11 cellular contexts compared by ENCODE assay signal in genomic region chr5:74056789-74057164, GRCh38.
A peak's percentile ranks its signal among the peaks of the same experiment; 100 is the strongest.
DNase-seq lines count a peak whose midpoint lies in the region; ATAC-seq, FAIRE-seq and TF ChIP-seq lines count a peak whose summit lies in the region.
"Had no signal": no experiment of that assay in that cellular context is flagged by ENCODE, and none has a peak within 500 bp of the region (broad histone marks: within the 10 kb centered on the region; RNA-seq: fewer than 3 reads in every experiment).

No MANE protein-coding gene starts in this region.

- TF ChIP-seq POLR2A in A549 (IDR thresholded peaks at IDR 0.05; ENCODE audit: low read length) = no peak

- no peak overlapping the region for H3K4me3 Mint-ChIP-seq in HFFc6
- no peak overlapping the region for H3K4me3 Mint-ChIP-seq in astrocyte (ENCODE audit: unreplicated experiment)
- H3K4me3 Mint-ChIP-seq in natural killer cell treated with Interleukin-12 subunit alpha and Interleukin-12 subunit beta and Interleukin-15 and Interleukin-18, amount 100 ng/mL, for 72 hours = no peak overlapping the region
- no peak overlapping the region for H3K4me3 Mint-ChIP-seq in activated CD4-positive, alpha-beta T cell treated with anti-CD3 and anti-CD28 coated beads, Interleukin-2, amount 10 ng/mL, durations not matched to agents 7 days and 5 days
- H3K4me3 Mint-ChIP-seq: activated T-helper 17 cell treated with anti-CD3 and anti-CD28 coated beads, Interleukin-2, amount 50 U/mL, for 72 hours had no signal

- no peaks in the 10 kb centered on the region for H3K36me3 Mint-ChIP-seq in HFFc6 (ENCODE audit: low read depth)
- H3K36me3 Mint-ChIP-seq in astrocyte (ENCODE audit: low read depth, unreplicated experiment) = no peaks in the 10 kb centered on the region
- no peaks in the 10 kb centered on the region for H3K36me3 Mint-ChIP-seq in natural killer cell treated with Interleukin-12 subunit alpha and Interleukin-12 subunit beta and Interleukin-15 and Interleukin-18, amount 100 ng/mL, for 72 hours
- no peaks in the 10 kb centered on the region for H3K36me3 Mint-ChIP-seq in activated CD4-positive, alpha-beta T cell treated with anti-CD3 and anti-CD28 coated beads, Interleukin-2, amount 10 ng/mL, durations not matched to agents 7 days and 5 days (ENCODE audit: low read depth)

- CTCF ChIA-PET in A549 (lab: Yijun Ruan, JAX) = interaction anchor here (0.6 to 1.6 kb wide), 13 partner anchors 8 to 593 kb away, joined by 3 to 11 read pairs (median 3); partner anchors contain the start of gene ENC1
- CTCF ChIA-PET in activated CD4-positive, alpha-beta T cell treated with anti-CD3 and anti-CD28 coated beads, Interleukin-2, amount 10 ng/mL, durations not matched to agents 7 days and 5 days (lab: Charles Lee) = no interaction called here

- no peaks in the 10 kb centered on the region for H3K4me1 ChIP-seq in A549
- H3K4me1 ChIP-seq in astrocyte (ENCODE audit: insufficient read depth, low read length) = no peaks in the 10 kb centered on the region
- peaks cover 10% of the 10 kb centered on the region for H3K4me1 ChIP-seq in keratinocyte (ENCODE audit: control insufficient read depth, extremely low read depth, insufficient read depth, low read length)

- H3K27ac ChIP-seq in A549 (no peak overlapping the region), astrocyte (ENCODE audit: low read depth, low read length) (no peak overlapping the region), keratinocyte (ENCODE audit: control insufficient read depth, insufficient read depth, low read length) (no peak overlapping the region)

- H3K27me3 ChIP-seq in astrocyte (ENCODE audit: insufficient read depth, low read length) = no peaks in the 10 kb centered on the region
- H3K27me3 ChIP-seq in keratinocyte (ENCODE audit: control insufficient read depth, extremely low read depth, insufficient read depth, low read length) = no peaks in the 10 kb centered on the region

- H3K79me2 ChIP-seq in astrocyte (ENCODE audit: insufficient read depth, low read length) (no peaks in the 10 kb centered on the region), keratinocyte (ENCODE audit: control insufficient read depth, insufficient read depth, low read length) (no peaks in the 10 kb centered on the region)

- dilution Hi-C loops in keratinocyte (cut with MboI; ENCODE audit: extremely low pct_ligation_motif_present, low sequenced_read_pairs) = no loop called here

- H2AFZ ChIP-seq in astrocyte (ENCODE audit: low read depth, low read length) (no peak overlapping the region), keratinocyte (ENCODE audit: control insufficient read depth, low read length) (no peak overlapping the region)

- H3K36me3 ChIP-seq in astrocyte (ENCODE audit: insufficient read depth, low read length) (no peaks in the 10 kb centered on the region), keratinocyte (ENCODE audit: control insufficient read depth in 2 of 2, extremely low read depth in 1 of 2, insufficient read depth in 2 of 2, low read length in 2 of 2) (no peaks in the 10 kb centered on the region)

- H3K9me3 Mint-ChIP-seq in HFFc6 (no peaks in the 10 kb centered on the region), astrocyte (ENCODE audit: unreplicated experiment) (no peaks in the 10 kb centered on the region)
- H3K9me3 Mint-ChIP-seq in natural killer cell treated with Interleukin-12 subunit alpha and Interleukin-12 subunit beta and Interleukin-15 and Interleukin-18, amount 100 ng/mL, for 72 hours = no peaks in the 10 kb centered on the region
- H3K9me3 Mint-ChIP-seq in activated CD4-positive, alpha-beta T cell treated with anti-CD3 and anti-CD28 coated beads, Interleukin-2, amount 10 ng/mL, durations not matched to agents 7 days and 5 days = no peaks in the 10 kb centered on the region
- H3K9me3 Mint-ChIP-seq: activated T-helper 17 cell treated with anti-CD3 and anti-CD28 coated beads, Interleukin-2, amount 50 U/mL, for 72 hours had no signal

- peaks cover 10% of the 10 kb centered on the region for H3K27me3 Mint-ChIP-seq in HFFc6 (ENCODE audit: insufficient read depth)
- no peaks in the 10 kb centered on the region for H3K27me3 Mint-ChIP-seq in astrocyte (ENCODE audit: low read depth, unreplicated experiment)
- peaks cover 4 to 9% of the 10 kb centered on the region in 2 donors for H3K27me3 Mint-ChIP-seq in natural killer cell treated with Interleukin-12 subunit alpha and Interleukin-12 subunit beta and Interleukin-15 and Interleukin-18, amount 100 ng/mL, for 72 hours
- peaks cover 9% of the 10 kb centered on the region for H3K27me3 Mint-ChIP-seq in activated CD4-positive, alpha-beta T cell treated with anti-CD3 and anti-CD28 coated beads, Interleukin-2, amount 10 ng/mL, durations not matched to agents 7 days and 5 days

- TF ChIP-seq EP300 in A549 (IDR thresholded peaks at IDR 0.05) = no peak

- FAIRE-seq in A549 (lab: Jason Lieb, UNC) = no peak
- FAIRE-seq in astrocyte (lab: Jason Lieb, UNC) = peak; percentile 72
- peak; percentile 84 for FAIRE-seq in keratinocyte (lab: Jason Lieb, UNC)

- TF ChIP-seq CTCF in A549 (IDR thresholded peaks at IDR 0.05) (peak; percentile 51), HFFc6 (IDR thresholded peaks at IDR 0.05) (peak; percentile 74), astrocyte (IDR thresholded peaks at IDR 0.05; ENCODE audit: insufficient read depth, low read depth, low read length) (peak; percentile 26), keratinocyte (optimal IDR thresholded peaks at IDR 0.05 in 1 of 3, IDR thresholded peaks at IDR 0.05 in 1 of 3, conservative IDR thresholded peaks at IDR 0.05 in 1 of 3; ENCODE audit: extremely low read depth in 1 of 3, insufficient read depth in 2 of 3, low read length in 3 of 3) (peak; percentile 44 to 65 (median 57)), GM10266 (IDR thresholded peaks at IDR 0.05; ENCODE audit: control insufficient read depth, insufficient read depth, low read depth, missing control alignments) (no peak)

- H3K4me2 ChIP-seq in A549 (no peak overlapping the region), astrocyte (ENCODE audit: low read length) (no peak overlapping the region), keratinocyte (ENCODE audit: control insufficient read depth, extremely low read depth, insufficient read depth, low read depth, low read length) (no peak overlapping the region)

- H3K9me3 ChIP-seq in A549 (no peaks in the 10 kb centered on the region), astrocyte (ENCODE audit: insufficient read depth, low read depth, low read length) (no peaks in the 10 kb centered on the region), keratinocyte (ENCODE audit: control insufficient read depth, low read depth, low read length) (no peaks in the 10 kb centered on the region)

- H3K27ac Mint-ChIP-seq in HFFc6 (no peak overlapping the region), astrocyte (ENCODE audit: unreplicated experiment) (no peak overlapping the region)
- peak overlapping the region in 1 of 2 donors; percentile 42 for H3K27ac Mint-ChIP-seq in natural killer cell treated with Interleukin-12 subunit alpha and Interleukin-12 subunit beta and Interleukin-15 and Interleukin-18, amount 100 ng/mL, for 72 hours
- no peak overlapping the region for H3K27ac Mint-ChIP-seq in activated CD4-positive, alpha-beta T cell treated with anti-CD3 and anti-CD28 coated beads, Interleukin-2, amount 10 ng/mL, durations not matched to agents 7 days and 5 days
- H3K27ac Mint-ChIP-seq: activated T-helper 17 cell treated with anti-CD3 and anti-CD28 coated beads, Interleukin-2, amount 50 U/mL, for 72 hours had no signal

- POLR2A ChIA-PET in A549 (lab: Yijun Ruan, JAX) = no interaction called here
- POLR2A ChIA-PET in activated CD4-positive, alpha-beta T cell treated with anti-CD3 and anti-CD28 coated beads, Interleukin-2, amount 10 ng/mL, durations not matched to agents 7 days and 5 days (lab: Charles Lee) = no interaction called here

- H3K4me1 Mint-ChIP-seq in HFFc6 (ENCODE audit: low read depth) = no peaks in the 10 kb centered on the region
- peaks cover 16% of the 10 kb centered on the region for H3K4me1 Mint-ChIP-seq in astrocyte (ENCODE audit: low read depth, unreplicated experiment)
- peaks cover 4 to 5% of the 10 kb centered on the region in 2 donors for H3K4me1 Mint-ChIP-seq in natural killer cell treated with Interleukin-12 subunit alpha and Interleukin-12 subunit beta and Interleukin-15 and Interleukin-18, amount 100 ng/mL, for 72 hours (ENCODE audit: low read depth in 2 of 2)
- H3K4me1 Mint-ChIP-seq in activated CD4-positive, alpha-beta T cell treated with anti-CD3 and anti-CD28 coated beads, Interleukin-2, amount 10 ng/mL, durations not matched to agents 7 days and 5 days = no peaks in the 10 kb centered on the region
- H3K4me1 Mint-ChIP-seq: activated T-helper 17 cell treated with anti-CD3 and anti-CD28 coated beads, Interleukin-2, amount 50 U/mL, for 72 hours had no signal

- H3K4me3 ChIP-seq in A549 (no peak overlapping the region), astrocyte (ENCODE audit: insufficient read depth, low read depth, low read length) (no peak overlapping the region), keratinocyte (ENCODE audit: control insufficient read depth in 2 of 3, extremely low read depth in 1 of 3, insufficient read depth in 2 of 3, low read depth in 1 of 3, low read length in 3 of 3) (no peak overlapping the region)
- H3K4me3 ChIP-seq: lung had no signal

- H4K20me1 ChIP-seq in astrocyte (ENCODE audit: insufficient read depth, low read length) = no peaks in the 10 kb centered on the region
- H4K20me1 ChIP-seq in keratinocyte (ENCODE audit: control insufficient read depth, extremely low read depth, insufficient read depth, low read length) = no peaks in the 10 kb centered on the region

- peak; percentile 29 to 56 for DNase-seq in A549 (ENCODE audit: low read depth in 1 of 2, low spot score in 1 of 2)
- DNase-seq in HFFc6 = peak; percentile 28
- DNase-seq in astrocyte (ENCODE audit: low read depth) = peak; percentile 23
- no peak for DNase-seq in keratinocyte (ENCODE audit: low read depth, low spot score)
- no peak for DNase-seq in natural killer cell treated with Interleukin-12 subunit alpha and Interleukin-12 subunit beta and Interleukin-15 and Interleukin-18, amount 100 ng/mL, for 72 hours (ENCODE audit: low spot score)
- no peak for DNase-seq in GM10266 (ENCODE audit: extremely low spot score)
- DNase-seq in activated CD4-positive, alpha-beta T cell treated with anti-CD3 and anti-CD28 coated beads, Interleukin-2, amount 10 ng/mL, durations not matched to agents 7 days and 5 days = no peak
- DNase-seq: DND-41 had no signal

- H3K9ac ChIP-seq in astrocyte (ENCODE audit: low read length) (no peak overlapping the region), keratinocyte (ENCODE audit: control insufficient read depth, extremely low read depth, insufficient read depth, low read length) (no peak overlapping the region)

- H3K9me1 ChIP-seq in keratinocyte (ENCODE audit: control insufficient read depth, extremely low read depth, insufficient read depth, low read length) = no peaks in the 10 kb centered on the region

- ATAC-seq in A549 = peak; percentile 86 to 88; a peak in 5 of 6 replicates
- no peak for ATAC-seq in natural killer cell treated with Interleukin-12 subunit alpha and Interleukin-12 subunit beta and Interleukin-15 and Interleukin-18, amount 100 ng/mL, for 72 hours
- ATAC-seq in GM21447 (IDR thresholded peaks at IDR 0.05; ENCODE audit: unreplicated experiment) = no peak
- ATAC-seq: activated T-helper 17 cell treated with anti-CD3 and anti-CD28 coated beads, Interleukin-2, amount 50 U/mL, for 72 hours had no signal

- peak; percentile 58 to 67 for TF ChIP-seq RAD21 in A549 (conservative IDR thresholded peaks at IDR 0.05 in 1 of 2, IDR thresholded peaks at IDR 0.05 in 1 of 2)

TF ChIP-seq in A549, 52 proteins besides CTCF, POLR2A, EP300 and RAD21 (continues in another document):
- no peak for TF ChIP-seq NR3C1 (IDR thresholded peaks at IDR 0.05)

Comparison
In these comparisons a context has a peak if more than half of its experiments do, and no peak if none do; other contexts are left out.
1. ATAC-seq: peak in A549 (2 of 2); none in natural killer cell treated with Interleukin-12 subunit alpha and Interleukin-12 subunit beta and Interleukin-15 and Interleukin-18, amount 100 ng/mL, for 72 hours (0 of 2) and GM21447 (single experiment).
2. DNase-seq: peak in A549 (2 of 2), HFFc6 (single experiment) and astrocyte (single experiment); none in keratinocyte (single experiment), natural killer cell treated with Interleukin-12 subunit alpha and Interleukin-12 subunit beta and Interleukin-15 and Interleukin-18, amount 100 ng/mL, for 72 hours (single experiment), GM10266 (single experiment) and activated CD4-positive, alpha-beta T cell treated with anti-CD3 and anti-CD28 coated beads, Interleukin-2, amount 10 ng/mL, durations not matched to agents 7 days and 5 days (single experiment).